10 cellular contexts compared by ENCODE assay signal in genomic region chr13:113036401-113036800, GRCh38.
"Had no signal": no experiment of that assay in that cellular context is flagged by ENCODE, and none has a peak within 500 bp of the region (broad histone marks: within the 10 kb centered on the region; RNA-seq: fewer than 3 reads in every experiment).

No MANE protein-coding gene starts in this region.

- H3K4me3 Mint-ChIP-seq: HFFc6, IgD-negative memory B cell had no signal

- H3K4me1 ChIP-seq: HAP-1 had no signal

- H3K9ac ChIP-seq: GM23248 had no signal

- H3K4me1 Mint-ChIP-seq: IgD-negative memory B cell had no signal

- H3K9me3 Mint-ChIP-seq: HFFc6 had no signal

- H3K27me3 Mint-ChIP-seq: IgD-negative memory B cell had no signal

- ATAC-seq: HCT116, HepG2 had no signal

- H3K4me3 ChIP-seq: GM23248, HAP-1 had no signal

- H3K9me3 ChIP-seq: HAP-1 had no signal

- H3K36me3 ChIP-seq: HAP-1 had no signal

- FAIRE-seq: HepG2 had no signal

- DNase-seq: GM23248, GOT3, H7, HFFc6, KBM-7 had no signal

- H3K27ac Mint-ChIP-seq: HFFc6, IgD-negative memory B cell had no signal

- H3K36me3 Mint-ChIP-seq: IgD-negative memory B cell had no signal

- H3K27ac ChIP-seq: GM23248, HL-60 had no signal
